Comparison of ENCODE assay signal across 9 cellular contexts in the genomic region with DNA sequence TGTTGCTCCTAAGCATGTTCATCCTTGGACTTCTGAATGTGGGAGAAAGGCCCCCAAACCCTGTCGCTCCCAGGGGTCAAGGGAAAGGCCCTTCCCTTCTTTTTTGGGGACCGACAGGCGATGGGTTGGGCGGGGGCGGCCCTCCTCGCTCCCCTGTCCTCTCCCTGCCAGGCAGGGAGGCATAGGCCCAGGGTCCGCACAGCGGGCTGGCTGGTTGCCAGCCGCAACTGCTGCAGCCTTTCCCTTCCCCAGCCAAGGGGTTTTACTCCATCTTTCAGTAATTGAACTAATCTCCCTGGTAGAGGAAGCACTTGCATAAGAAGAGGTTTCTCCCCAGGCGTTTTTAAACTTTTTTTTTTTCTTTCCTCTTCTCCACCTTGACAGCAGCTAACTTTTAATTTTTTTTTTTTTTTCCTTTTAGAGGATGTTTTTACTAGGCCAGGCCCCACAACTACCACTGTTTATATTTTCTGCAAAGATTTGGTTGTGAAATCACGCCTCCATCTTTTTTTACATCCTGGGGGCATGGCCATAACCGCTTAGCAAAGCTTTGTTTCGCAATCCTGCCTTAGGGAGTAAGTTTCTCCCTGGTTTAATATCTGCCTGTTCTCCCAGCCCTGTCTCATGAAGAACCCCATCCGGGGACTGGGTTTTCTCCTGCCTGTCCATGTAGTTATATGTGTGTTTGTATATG.
DNase-seq lines count a peak whose midpoint lies in the region; ATAC-seq, FAIRE-seq and TF ChIP-seq lines count a peak whose summit lies in the region.
"Had no signal": no experiment of that assay in that cellular context is flagged by ENCODE, and none has a peak within 500 bp of the region (broad histone marks: within the 10 kb centered on the region; RNA-seq: fewer than 3 reads in every experiment).

No MANE protein-coding gene starts in this region.

- H3K36me3 ChIP-seq in ES-I3 (ENCODE audit: insufficient read depth, low read length) = no peaks in the 10 kb centered on the region
- H3K36me3 ChIP-seq in ovary = no peaks in the 10 kb centered on the region

- H3K27ac ChIP-seq in ovary = no peak overlapping the region

- H3K9ac ChIP-seq in ES-I3 (ENCODE audit: low read depth, low read length) = peak overlapping the region; percentile 52

- 64 to 72% (median 68%) methylated on average over 14 of the region's 14 CpGs for WGBS in ovary, 3 donors

- no peak for ATAC-seq in GM19395 (IDR thresholded peaks at IDR 0.05; ENCODE audit: unreplicated experiment)
- no peak for ATAC-seq in GM21737 (IDR thresholded peaks at IDR 0.05; ENCODE audit: unreplicated experiment)

- H3K9me3 ChIP-seq in ES-I3 (ENCODE audit: control insufficient read depth, insufficient read depth, low read length) (no peaks in the 10 kb centered on the region; the same call in 1 of the 2 replicates), ovary (no peaks in the 10 kb centered on the region)

- no peaks in the 10 kb centered on the region for H3K27me3 ChIP-seq in ovary

- peak; percentile 76 for FAIRE-seq in endometrium (lab: Jason Lieb, UNC)

- no peak for TF ChIP-seq POLR2A in ovary (IDR thresholded peaks at IDR 0.05)

- no peak overlapping the region for H3K4me3 ChIP-seq in ovary

- TF ChIP-seq CTCF in ovary (IDR thresholded peaks at IDR 0.05) = no peak

- intact Hi-C loops in ovary (cut with DNase I) = no loop called here

- DNase-seq in NOMO-1 (lab: John Stamatoyannopoulos, UW; ENCODE audit: unreplicated experiment in 2 of 2) = peak; percentile 70 to 78
- peak in 3 of 5 donors; percentile 32 to 51 (median 36) for DNase-seq in ovary
- DNase-seq in NCI-H2081 (lab: John Stamatoyannopoulos, UW) = no peak
- no peak for DNase-seq in cerebellar cortex (ENCODE audit: low spot score)
- DNase-seq: SHP77 had no signal

- no peak for TF ChIP-seq EP300 in ovary (IDR thresholded peaks at IDR 0.05)

- H3K4me1 ChIP-seq in ES-I3 (ENCODE audit: insufficient read depth, low read length) (peaks cover 30% of the 10 kb centered on the region), ovary (ENCODE audit: insufficient read depth) (no peaks in the 10 kb centered on the region)

Comparison
In these comparisons a context has a peak if more than half of its experiments do, and no peak if none do; other contexts are left out.
1. DNase-seq: peak in NOMO-1 (2 of 2) and ovary (3 of 5); none in NCI-H2081 (0 of 2) and cerebellar cortex (single experiment).